14 cellular contexts compared by ENCODE assay signal in the genomic region with DNA sequence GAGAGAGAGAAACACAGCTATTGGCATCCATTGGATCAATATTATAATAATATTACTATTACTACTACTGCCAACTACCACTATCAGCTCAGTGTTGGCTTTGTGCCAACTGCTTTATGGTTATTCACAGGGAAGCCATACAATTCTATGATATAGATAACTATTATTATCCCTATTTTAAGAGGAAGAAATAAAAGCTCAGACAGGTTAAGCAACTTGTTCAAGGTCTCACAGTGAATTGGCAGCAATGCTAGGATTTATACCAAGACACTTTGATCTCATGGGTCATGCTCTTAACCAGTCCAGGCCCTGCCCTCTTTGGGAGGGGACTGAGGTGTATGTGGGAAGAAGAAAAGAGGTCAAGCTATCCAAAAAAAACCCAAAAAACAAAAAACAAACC.
DNase-seq lines count a peak whose midpoint lies in the region; ATAC-seq and TF ChIP-seq lines count a peak whose summit lies in the region.
"Had no signal": no experiment of that assay in that cellular context is flagged by ENCODE, and none has a peak within 500 bp of the region (broad histone marks: within the 10 kb centered on the region; RNA-seq: fewer than 3 reads in every experiment).

No MANE protein-coding gene starts in this region.

- no peaks in the 10 kb centered on the region for H3K27me3 Mint-ChIP-seq in activated CD4-positive, alpha-beta T cell treated with anti-CD3 and anti-CD28 coated beads for 36 hours
- no peaks in the 10 kb centered on the region for H3K27me3 Mint-ChIP-seq in activated CD4-positive, alpha-beta T cell treated with anti-CD3 and anti-CD28 coated beads, Interleukin-2, amount 10 ng/mL, durations not matched to agents 7 days and 5 days
- no peaks in the 10 kb centered on the region for H3K27me3 Mint-ChIP-seq in memory B cell

- H3K4me1 Mint-ChIP-seq in activated CD4-positive, alpha-beta T cell treated with anti-CD3 and anti-CD28 coated beads for 36 hours, result peaks cover 46% of the 10 kb centered on the region
- peaks cover 37% of the 10 kb centered on the region for H3K4me1 Mint-ChIP-seq in activated CD4-positive, alpha-beta T cell treated with anti-CD3 and anti-CD28 coated beads, Interleukin-2, amount 10 ng/mL, durations not matched to agents 7 days and 5 days
- peaks cover 9% of the 10 kb centered on the region for H3K4me1 Mint-ChIP-seq in memory B cell

- no peak for DNase-seq in activated CD4-positive, alpha-beta T cell treated with anti-CD3 and anti-CD28 coated beads for 36 hours
- DNase-seq in activated CD4-positive, alpha-beta T cell treated with anti-CD3 and anti-CD28 coated beads, Interleukin-2, amount 10 ng/mL, durations not matched to agents 7 days and 5 days, result no peak
- DNase-seq in HT-29 (ENCODE audit: low spot score) (peak; percentile 5), memory B cell (ENCODE audit: low spot score in 2 of 2) (no peak), NCI-H2171 (lab: John Stamatoyannopoulos, UW) (no peak), GM13976 (ENCODE audit: low spot score) (no peak)
- no peak for DNase-seq in activated effector memory CD4-positive, alpha-beta T cell treated with anti-CD3 and anti-CD28 coated beads, Interleukin-2, amount 50 U/mL, for 16 hours
- DNase-seq: activated CD4-positive, alpha-beta T cell treated with anti-CD3 and anti-CD28 coated beads, Interleukin-2, amount 50 U/mL, for 4 hours; activated gamma-delta T cell treated with Interleukin-2 at 50 U/mL for 16 hours; NCI-H187; NCI-H526; nucleus accumbens had no signal

- H3K4me3 Mint-ChIP-seq in activated CD4-positive, alpha-beta T cell treated with anti-CD3 and anti-CD28 coated beads for 36 hours, result no peak overlapping the region
- H3K4me3 Mint-ChIP-seq in activated CD4-positive, alpha-beta T cell treated with anti-CD3 and anti-CD28 coated beads, Interleukin-2, amount 10 ng/mL, durations not matched to agents 7 days and 5 days, result no peak overlapping the region
- no peak overlapping the region for H3K4me3 Mint-ChIP-seq in memory B cell

- in situ Hi-C loops in GM13976 (cut with MboI; ENCODE audit: low sequenced_read_pairs, unreplicated experiment), result no loop called here

- no peak for ATAC-seq in activated CD4-positive, alpha-beta T cell treated with anti-CD3 and anti-CD28 coated beads for 36 hours
- no peak for ATAC-seq in memory B cell (ENCODE audit: low read depth)
- ATAC-seq: GM12878 had no signal

- H3K9me3 Mint-ChIP-seq in activated CD4-positive, alpha-beta T cell treated with anti-CD3 and anti-CD28 coated beads for 36 hours (ENCODE audit: low read depth), result no peaks in the 10 kb centered on the region
- H3K9me3 Mint-ChIP-seq in activated CD4-positive, alpha-beta T cell treated with anti-CD3 and anti-CD28 coated beads, Interleukin-2, amount 10 ng/mL, durations not matched to agents 7 days and 5 days, result no peaks in the 10 kb centered on the region
- H3K9me3 Mint-ChIP-seq in memory B cell, result peaks cover 2% of the 10 kb centered on the region

- intact Hi-C loops in activated CD4-positive, alpha-beta T cell treated with anti-CD3 and anti-CD28 coated beads for 36 hours (cut with DNase I, micrococcal nuclease), result no loop called here

- POLR2A ChIA-PET in activated CD4-positive, alpha-beta T cell treated with anti-CD3 and anti-CD28 coated beads for 36 hours (lab: Charles Lee), result interaction anchor here (0.6 to 0.7 kb wide), 2 partner anchors 16 to 142 kb away, joined by 3 read pairs; no protein-coding TSS in a partner anchor
- POLR2A ChIA-PET in activated CD4-positive, alpha-beta T cell treated with anti-CD3 and anti-CD28 coated beads, Interleukin-2, amount 10 ng/mL, durations not matched to agents 7 days and 5 days (lab: Charles Lee), result no interaction called here

- H3K27ac ChIP-seq in angular gyrus (ENCODE audit: low read depth, low read length), result peak overlapping the region; percentile 4

- H3K36me3 Mint-ChIP-seq in activated CD4-positive, alpha-beta T cell treated with anti-CD3 and anti-CD28 coated beads for 36 hours (ENCODE audit: low read depth), result peaks cover 84% of the 10 kb centered on the region
- H3K36me3 Mint-ChIP-seq in activated CD4-positive, alpha-beta T cell treated with anti-CD3 and anti-CD28 coated beads, Interleukin-2, amount 10 ng/mL, durations not matched to agents 7 days and 5 days (ENCODE audit: low read depth), result peaks cover 72% of the 10 kb centered on the region
- H3K36me3 Mint-ChIP-seq in memory B cell, result peaks cover 39% of the 10 kb centered on the region

- CTCF ChIA-PET in activated CD4-positive, alpha-beta T cell treated with anti-CD3 and anti-CD28 coated beads for 36 hours (lab: Charles Lee), result interaction anchor here (0.6 to 1.4 kb wide), 5 partner anchors 310 to 476 kb away, joined by 3 to 5 read pairs (median 3); a partner anchor contains a TSS
- CTCF ChIA-PET in activated CD4-positive, alpha-beta T cell treated with anti-CD3 and anti-CD28 coated beads, Interleukin-2, amount 10 ng/mL, durations not matched to agents 7 days and 5 days (lab: Charles Lee), result interaction anchor here (1.0 to 1.1 kb wide), 3 partner anchors 9 to 22 kb away, joined by 3 read pairs; no protein-coding TSS in a partner anchor

- H3K27ac Mint-ChIP-seq in activated CD4-positive, alpha-beta T cell treated with anti-CD3 and anti-CD28 coated beads for 36 hours, result peak overlapping the region; percentile 21
- H3K27ac Mint-ChIP-seq in activated CD4-positive, alpha-beta T cell treated with anti-CD3 and anti-CD28 coated beads, Interleukin-2, amount 10 ng/mL, durations not matched to agents 7 days and 5 days, result no peak overlapping the region
- peak overlapping the region; percentile 62 for H3K27ac Mint-ChIP-seq in memory B cell

- no peak for TF ChIP-seq CTCF in GM13976 (IDR thresholded peaks at IDR 0.05; ENCODE audit: borderline replicate concordance, control extremely low read depth, extremely low read depth, insufficient read depth, missing control alignments)
